13 cellular contexts compared by ENCODE assay signal in the genomic region with DNA sequence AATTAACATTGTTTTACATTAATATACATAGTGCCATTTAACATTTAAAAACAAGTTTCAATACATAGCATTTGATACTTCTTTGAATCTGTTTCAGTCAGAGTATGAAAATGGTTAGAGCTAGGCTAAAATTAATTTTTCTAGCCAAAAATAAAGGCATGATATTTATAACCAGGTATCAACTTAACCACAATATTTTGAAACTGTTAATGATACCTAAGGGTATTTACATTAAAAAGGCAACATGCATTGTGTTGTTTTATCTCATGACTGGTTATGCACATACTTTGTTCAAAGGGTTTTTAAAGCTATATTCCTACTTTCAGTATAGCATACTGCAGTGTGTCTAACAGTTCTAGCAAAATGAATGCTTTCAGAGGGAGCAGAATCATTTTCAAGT.
DNase-seq lines count a peak whose midpoint lies in the region; ATAC-seq lines count a peak whose summit lies in the region.
"Had no signal": no experiment of that assay in that cellular context is flagged by ENCODE, and none has a peak within 500 bp of the region (broad histone marks: within the 10 kb centered on the region; RNA-seq: fewer than 3 reads in every experiment).

No MANE protein-coding gene starts in this region.

- no peak for DNase-seq in activated CD4-positive, alpha-beta T cell treated with anti-CD3 and anti-CD28 coated beads, Interleukin-2, amount 10 ng/mL, durations not matched to agents 24 days and 14 days
- no peak for DNase-seq in activated CD4-positive, alpha-beta T cell treated with anti-CD3 and anti-CD28 coated beads for 1 hour
- DNase-seq in memory B cell (ENCODE audit: low spot score in 2 of 2) (no peak), NCI-H2107 treated with DMSO at 0.1 percent for 48 hours (lab: John Stamatoyannopoulos, UW; ENCODE audit: unreplicated experiment) (no peak)
- DNase-seq in activated CD4-positive, alpha-beta T cell treated with anti-CD3 and anti-CD28 coated beads for 48 hours = no peak
- no peak for DNase-seq in stimulated activated CD4-positive, alpha-beta T cell treated with anti-CD3 and anti-CD28 coated beads, Interleukin-12 subunit alpha, Interleukin-12 subunit beta, amount 100 ng/mL, for 4 hours
- DNase-seq: activated CD4-positive, alpha-beta T cell treated with anti-CD3 and anti-CD28 coated beads, Interleukin-2, amount 50 U/mL, for 48 hours; erythroblast; NCI-H1105 had no signal

- no peak overlapping the region for H3K4me3 Mint-ChIP-seq in activated CD4-positive, alpha-beta T cell treated with anti-CD3 and anti-CD28 coated beads, Interleukin-2, amount 10 ng/mL, durations not matched to agents 24 days and 14 days
- no peak overlapping the region for H3K4me3 Mint-ChIP-seq in memory B cell
- H3K4me3 Mint-ChIP-seq: brain had no signal

- ATAC-seq in GM21576 (IDR thresholded peaks at IDR 0.05; ENCODE audit: unreplicated experiment) = peak; percentile 40
- ATAC-seq in HG03378 (IDR thresholded peaks at IDR 0.05; ENCODE audit: unreplicated experiment) = peak; percentile 42
- no peak for ATAC-seq in memory B cell (ENCODE audit: low read depth)
- ATAC-seq: sciatic nerve had no signal

- peaks cover 5% of the 10 kb centered on the region for H3K36me3 Mint-ChIP-seq in activated CD4-positive, alpha-beta T cell treated with anti-CD3 and anti-CD28 coated beads, Interleukin-2, amount 10 ng/mL, durations not matched to agents 24 days and 14 days (ENCODE audit: low read depth)
- H3K36me3 Mint-ChIP-seq in memory B cell = peaks cover 6% of the 10 kb centered on the region

- H3K27me3 Mint-ChIP-seq in activated CD4-positive, alpha-beta T cell treated with anti-CD3 and anti-CD28 coated beads, Interleukin-2, amount 10 ng/mL, durations not matched to agents 24 days and 14 days = no peaks in the 10 kb centered on the region
- H3K27me3 Mint-ChIP-seq in memory B cell = no peaks in the 10 kb centered on the region
- H3K27me3 Mint-ChIP-seq: brain had no signal

- H3K9me3 Mint-ChIP-seq in activated CD4-positive, alpha-beta T cell treated with anti-CD3 and anti-CD28 coated beads, Interleukin-2, amount 10 ng/mL, durations not matched to agents 24 days and 14 days = peaks cover 8% of the 10 kb centered on the region
- H3K9me3 Mint-ChIP-seq in memory B cell = no peaks in the 10 kb centered on the region

- peaks cover 26% of the 10 kb centered on the region for H3K4me1 Mint-ChIP-seq in activated CD4-positive, alpha-beta T cell treated with anti-CD3 and anti-CD28 coated beads, Interleukin-2, amount 10 ng/mL, durations not matched to agents 24 days and 14 days
- peaks cover 25% of the 10 kb centered on the region for H3K4me1 Mint-ChIP-seq in memory B cell
- H3K4me1 Mint-ChIP-seq: brain had no signal

- intact Hi-C loops in activated CD4-positive, alpha-beta T cell treated with anti-CD3 and anti-CD28 coated beads, Interleukin-2, amount 10 ng/mL, durations not matched to agents 24 days and 14 days (cut with micrococcal nuclease) = loop anchor here (2.0 to 10.0 kb wide), 2 partner anchors 34 to 340 kb away; a partner anchor contains a TSS

- H3K27ac Mint-ChIP-seq in activated CD4-positive, alpha-beta T cell treated with anti-CD3 and anti-CD28 coated beads, Interleukin-2, amount 10 ng/mL, durations not matched to agents 24 days and 14 days = peak overlapping the region; percentile 86
- peak overlapping the region; percentile 83 for H3K27ac Mint-ChIP-seq in memory B cell
- H3K27ac Mint-ChIP-seq: brain had no signal
